ENCODE assay signal across 8 cellular contexts in genomic region chr7:5532520-5533335, GRCh38. TPM values are rescaled to one million over a fixed set of nuclear protein-coding genes. Genes with fewer than 3 reads are reported as not detected.
A peak's percentile ranks its signal among the peaks of the same experiment; 100 is the strongest.
DNase-seq lines count a peak whose midpoint lies in the region; ATAC-seq and TF ChIP-seq lines count a peak whose summit lies in the region.

No MANE protein-coding gene starts in this region.

- H3K4me1 ChIP-seq in esophagus muscularis mucosa = peaks cover 20 to 39% (median 37%) of the 10 kb centered on the region in 4 donors
- H3K4me1 ChIP-seq in neutrophil (ENCODE audit: control insufficient read depth in 1 of 2, insufficient read depth in 1 of 2, low read depth in 1 of 2, low read length in 1 of 2) = peaks cover 34 to 46% of the 10 kb centered on the region in 2 experiments

- H3K27ac ChIP-seq in 22Rv1 = peak overlapping the region; percentile 100
- H3K27ac ChIP-seq in esophagus muscularis mucosa (replicated peaks in 1 of 4) = peak overlapping the region; percentile 100
- peak overlapping the region; percentile 100 for H3K27ac ChIP-seq in neutrophil

- TF ChIP-seq CTCF in 22Rv1 (IDR thresholded peaks at IDR 0.05) (no peak), esophagus muscularis mucosa (IDR thresholded peaks at IDR 0.05) (peak in 1 of 3 experiments; percentile 6), neutrophil (IDR thresholded peaks at IDR 0.05) (no peak)

- H3K27me3 ChIP-seq in esophagus muscularis mucosa (peaks cover 0 to 6% (median 0%) of the 10 kb centered on the region in 4 donors), neutrophil (no peaks in the 10 kb centered on the region)

- peak; percentile 39 for ATAC-seq in HG03354 (IDR thresholded peaks at IDR 0.05; ENCODE audit: poor library complexity, severe bottlenecking, unreplicated experiment)

- 84% methylated on average over 19 of the region's 19 CpGs for WGBS in esophagus muscularis mucosa

- DNase-seq in UCSD-AML1 (lab: John Stamatoyannopoulos, UW; ENCODE audit: unreplicated experiment) (peak; percentile 69), esophagus muscularis mucosa (ENCODE audit: extremely low spot score) (no peak), NCI-H82 treated with DMSO at 0.1 percent for 48 hours (lab: John Stamatoyannopoulos, UW; ENCODE audit: unreplicated experiment) (no peak), retina (no peak)

- TF ChIP-seq EP300 in esophagus muscularis mucosa (IDR thresholded peaks at IDR 0.05) = no peak

- no peaks in the 10 kb centered on the region for H3K9me3 ChIP-seq in esophagus muscularis mucosa
- H3K9me3 ChIP-seq in neutrophil = peaks cover 6% of the 10 kb centered on the region

- H3K4me3 ChIP-seq in esophagus muscularis mucosa (peak overlapping the region; percentile 95 to 99 (median 98)), neutrophil (ENCODE audit: low read depth in 1 of 2, low read length in 1 of 2) (peak overlapping the region; percentile 99 to 100)

- TF ChIP-seq POLR2A in GM19193 (IDR thresholded peaks at IDR 0.05; ENCODE audit: extremely low read depth, insufficient read depth, insufficient read length) = peak; percentile 70
- TF ChIP-seq POLR2A in esophagus muscularis mucosa (IDR thresholded peaks at IDR 0.05; ENCODE audit: low read depth) = no peak

- intact Hi-C loops in esophagus muscularis mucosa (cut with DNase I) = no loop called here

- peaks cover 25 to 27% (median 25%) of the 10 kb centered on the region in 4 donors for H3K36me3 ChIP-seq in esophagus muscularis mucosa
- H3K36me3 ChIP-seq in neutrophil = peaks cover 30% of the 10 kb centered on the region

RNA-seq across cellular contexts. Expression of gene ACTB, which starts 2.3 kb away (rescaled TPM):
- over 10,000 TPM in 2 of 4 donors, 1,000 to 10,000 TPM in 2; 7,343 to 12,848 (median 9,443) TPM for total RNA-seq in esophagus muscularis mucosa

RNA-seq across cellular contexts. Expression of gene FBXL18, which starts 19.1 kb away (rescaled TPM):
- total RNA-seq in esophagus muscularis mucosa = 10 to 100 TPM in 2 of 4 donors, 1 to 10 TPM in 2; 4.6 to 12.7 (median 8.4) TPM

RNA-seq across cellular contexts. Expression of gene FSCN1, which starts 59.9 kb away (rescaled TPM):
- 10 to 100 TPM; 15.0 to 28.4 (median 21.2) TPM for total RNA-seq in esophagus muscularis mucosa
